ENCODE assay signal across 12 cellular contexts in the genomic region with DNA sequence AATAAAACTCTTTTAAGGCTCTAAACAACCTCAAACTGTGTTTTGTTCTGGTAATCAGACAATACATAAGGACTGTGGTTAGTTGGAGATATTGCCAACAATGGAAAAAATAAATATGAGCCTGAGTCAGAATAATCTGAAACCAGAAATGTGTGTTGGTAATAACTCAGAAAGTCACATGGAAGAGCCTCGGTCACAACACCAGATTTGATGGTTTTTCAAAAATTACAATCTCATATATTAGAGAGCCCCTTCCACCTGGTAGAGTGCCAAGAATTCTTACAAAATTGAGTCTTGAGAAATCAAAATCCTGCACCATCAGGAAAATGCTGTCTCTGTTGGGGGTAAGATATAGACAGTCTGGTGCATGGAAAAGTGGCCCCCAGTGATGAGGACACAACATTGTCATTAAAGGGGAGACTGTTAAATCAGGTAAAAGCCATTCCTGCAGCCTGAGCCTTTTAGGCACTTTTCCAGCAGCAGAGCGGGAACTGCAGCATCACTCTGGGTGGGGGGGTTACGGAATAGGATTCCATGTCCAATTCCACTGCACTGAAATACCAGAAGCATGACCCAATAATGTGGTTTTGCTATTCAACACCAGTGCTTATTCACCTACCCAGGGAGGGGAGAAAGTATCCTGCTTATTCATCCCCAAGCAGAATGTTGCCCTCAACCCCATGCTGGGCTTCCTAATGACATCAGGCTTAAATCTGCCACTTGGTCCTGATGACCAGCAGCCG. TPM values are rescaled to one million over a fixed set of nuclear protein-coding genes. Genes with fewer than 3 reads are reported as not detected.
A peak's percentile ranks its signal among the peaks of the same experiment; 100 is the strongest.
DNase-seq lines count a peak whose midpoint lies in the region; ATAC-seq and TF ChIP-seq lines count a peak whose summit lies in the region.
"Had no signal": no experiment of that assay in that cellular context is flagged by ENCODE, and none has a peak within 500 bp of the region (broad histone marks: within the 10 kb centered on the region; RNA-seq: fewer than 3 reads in every experiment).

No MANE protein-coding gene starts in this region.

- peak; percentile 78 for ATAC-seq in activated T-helper 17 cell treated with anti-CD3 and anti-CD28 coated beads, Interleukin-2, amount 50 U/mL, for 72 hours (replicated peaks)
- no peak for ATAC-seq in GM18519 (IDR thresholded peaks at IDR 0.05; ENCODE audit: low FRiP score, unreplicated experiment)
- no peak for ATAC-seq in HG03135 (IDR thresholded peaks at IDR 0.05; ENCODE audit: unreplicated experiment)
- ATAC-seq: activated CD8-positive, alpha-beta T cell treated with anti-CD3 and anti-CD28 coated beads for 36 hours; right cardiac atrium had no signal

- H3K36me3 Mint-ChIP-seq in MCF 10A (ENCODE audit: insufficient read depth, unreplicated experiment): no peaks in the 10 kb centered on the region
- H3K36me3 Mint-ChIP-seq in activated T-helper 17 cell treated with anti-CD3 and anti-CD28 coated beads, Interleukin-2, amount 50 U/mL, for 72 hours (ENCODE audit: low read depth): no peaks in the 10 kb centered on the region

- no peaks in the 10 kb centered on the region for H3K9me3 ChIP-seq in breast epithelium

- no peaks in the 10 kb centered on the region for H3K4me1 ChIP-seq in breast epithelium

- no peak overlapping the region for H3K27ac Mint-ChIP-seq in MCF 10A (ENCODE audit: low read depth, unreplicated experiment)
- no peak overlapping the region for H3K27ac Mint-ChIP-seq in activated T-helper 17 cell treated with anti-CD3 and anti-CD28 coated beads, Interleukin-2, amount 50 U/mL, for 72 hours
- H3K27ac Mint-ChIP-seq: activated CD8-positive, alpha-beta T cell treated with anti-CD3 and anti-CD28 coated beads for 36 hours had no signal

- H3K4me3 Mint-ChIP-seq in MCF 10A (ENCODE audit: unreplicated experiment): peak overlapping the region; percentile 25
- peak overlapping the region; percentile 43 for H3K4me3 Mint-ChIP-seq in activated T-helper 17 cell treated with anti-CD3 and anti-CD28 coated beads, Interleukin-2, amount 50 U/mL, for 72 hours
- H3K4me3 Mint-ChIP-seq: activated CD8-positive, alpha-beta T cell treated with anti-CD3 and anti-CD28 coated beads for 36 hours had no signal

- BruUV-seq in MCF 10A (replicated peaks; lab: Mats Ljungman, UMichigan): no TSS peak

- POLR2A ChIA-PET in MCF 10A (lab: Yijun Ruan, JAX): no interaction called here

- H3K9me3 Mint-ChIP-seq in MCF 10A (ENCODE audit: unreplicated experiment): no peaks in the 10 kb centered on the region
- no peaks in the 10 kb centered on the region for H3K9me3 Mint-ChIP-seq in activated T-helper 17 cell treated with anti-CD3 and anti-CD28 coated beads, Interleukin-2, amount 50 U/mL, for 72 hours

- peak overlapping the region in 1 of 2 donors; percentile 20 for H3K27ac ChIP-seq in breast epithelium

- H3K4me3 ChIP-seq in breast epithelium: no peak overlapping the region

- H3K27me3 Mint-ChIP-seq in MCF 10A (ENCODE audit: insufficient read depth, unreplicated experiment): no peaks in the 10 kb centered on the region
- no peaks in the 10 kb centered on the region for H3K27me3 Mint-ChIP-seq in activated T-helper 17 cell treated with anti-CD3 and anti-CD28 coated beads, Interleukin-2, amount 50 U/mL, for 72 hours
- H3K27me3 Mint-ChIP-seq: activated CD8-positive, alpha-beta T cell treated with anti-CD3 and anti-CD28 coated beads for 36 hours had no signal

- intact Hi-C loops in MCF 10A (cut with micrococcal nuclease) (loop anchor here (2.0 kb wide), 1 partner anchor 63 kb away; no protein-coding TSS in a partner anchor), breast epithelium (cut with DNase I; ENCODE audit: low total_unique reads) (no loop called here)

- DNase-seq in MCF 10A (ENCODE audit: unreplicated experiment) (peak; percentile 93), breast epithelium (ENCODE audit: low spot score in 2 of 2) (no peak), glomerular visceral epithelial cell (ENCODE audit: extremely low spot score) (peak; percentile 98), NCI-H2107 (lab: John Stamatoyannopoulos, UW) (no peak), RPMI8226 (no peak)
- DNase-seq: activated CD8-positive, alpha-beta T cell treated with anti-CD3 and anti-CD28 coated beads for 36 hours; KBM-7; NCI-H446; right cardiac atrium had no signal

- CTCF ChIA-PET in MCF 10A (lab: Yijun Ruan, JAX): no interaction called here

- H3K36me3 ChIP-seq in breast epithelium: no peaks in the 10 kb centered on the region

- no peak for TF ChIP-seq CTCF in MCF 10A (IDR thresholded peaks at IDR 0.05; ENCODE audit: unreplicated experiment)
- TF ChIP-seq CTCF in breast epithelium (IDR thresholded peaks at IDR 0.05): no peak

- no peak for TF ChIP-seq POLR2A in breast epithelium (IDR thresholded peaks at IDR 0.05)

- H3K4me1 Mint-ChIP-seq in MCF 10A (ENCODE audit: insufficient read depth, unreplicated experiment): peaks cover 21% of the 10 kb centered on the region
- H3K4me1 Mint-ChIP-seq in activated T-helper 17 cell treated with anti-CD3 and anti-CD28 coated beads, Interleukin-2, amount 50 U/mL, for 72 hours: no peaks in the 10 kb centered on the region

- no peaks in the 10 kb centered on the region for H3K27me3 ChIP-seq in breast epithelium

RNA-seq across cellular contexts. Expression of gene ADAM12, which starts 9.5 kb away (rescaled TPM):
- total RNA-seq in MCF 10A (2022): 2.2 and 3.1 TPM in 2 replicates
- 10 to 100 TPM in 2 of 3 donors, 1 to 10 TPM in 1; 8.6 to 16.4 (median 13.9) TPM for total RNA-seq in breast epithelium
- total RNA-seq in activated T-helper 17 cell treated with anti-CD3 and anti-CD28 coated beads, Interleukin-2, amount 50 U/mL, for 72 hours: 10 to 100 TPM in 1 of 2 donors, 1 to 10 TPM in 1; 8.4 to 25.5 TPM

Comparison
In these comparisons a context has a peak if more than half of its experiments do, and no peak if none do; other contexts are left out.
1. DNase-seq: peak in MCF 10A (single experiment) and glomerular visceral epithelial cell (single experiment); none in breast epithelium (0 of 2), NCI-H2107 (single experiment) and RPMI8226 (single experiment).